In genomic region chr4:26130173-26130572, GRCh38 we compare ENCODE assay signal across 12 cellular contexts.
DNase-seq lines count a peak whose midpoint lies in the region; ATAC-seq lines count a peak whose summit lies in the region.
"Had no signal": no experiment of that assay in that cellular context is flagged by ENCODE, and none has a peak within 500 bp of the region (broad histone marks: within the 10 kb centered on the region; RNA-seq: fewer than 3 reads in every experiment).

No MANE protein-coding gene starts in this region.

- H3K36me3 Mint-ChIP-seq in activated naive CD8-positive, alpha-beta T cell, result no peaks in the 10 kb centered on the region
- peaks cover 4% of the 10 kb centered on the region for H3K36me3 Mint-ChIP-seq in activated naive CD8-positive, alpha-beta T cell treated with anti-CD3 and anti-CD28 coated beads for 36 hours
- H3K36me3 Mint-ChIP-seq in stimulated activated effector memory CD8-positive, alpha-beta T cell treated with anti-CD3 and anti-CD28 coated beads, Interleukin-12 subunit alpha, Interleukin-12 subunit beta, amount 100 ng/mL, for 72 hours, result peaks cover 24% of the 10 kb centered on the region

- H3K27ac Mint-ChIP-seq in activated naive CD8-positive, alpha-beta T cell, result peak overlapping the region; percentile 14
- H3K27ac Mint-ChIP-seq in activated naive CD8-positive, alpha-beta T cell treated with anti-CD3 and anti-CD28 coated beads for 36 hours, result no peak overlapping the region
- H3K27ac Mint-ChIP-seq in stimulated activated effector memory CD8-positive, alpha-beta T cell treated with anti-CD3 and anti-CD28 coated beads, Interleukin-12 subunit alpha, Interleukin-12 subunit beta, amount 100 ng/mL, for 72 hours, result peak overlapping the region; percentile 74

- H3K9me3 Mint-ChIP-seq in activated naive CD8-positive, alpha-beta T cell (ENCODE audit: low read depth), result no peaks in the 10 kb centered on the region
- H3K9me3 Mint-ChIP-seq in activated naive CD8-positive, alpha-beta T cell treated with anti-CD3 and anti-CD28 coated beads for 36 hours, result peaks cover 7% of the 10 kb centered on the region
- peaks cover 6% of the 10 kb centered on the region for H3K9me3 Mint-ChIP-seq in stimulated activated effector memory CD8-positive, alpha-beta T cell treated with anti-CD3 and anti-CD28 coated beads, Interleukin-12 subunit alpha, Interleukin-12 subunit beta, amount 100 ng/mL, for 72 hours

- H3K27me3 Mint-ChIP-seq in activated naive CD8-positive, alpha-beta T cell, result peaks cover 2% of the 10 kb centered on the region
- peaks cover 13% of the 10 kb centered on the region for H3K27me3 Mint-ChIP-seq in activated naive CD8-positive, alpha-beta T cell treated with anti-CD3 and anti-CD28 coated beads for 36 hours

- no peak for DNase-seq in activated naive CD8-positive, alpha-beta T cell treated with anti-CD3 and anti-CD28 coated beads for 36 hours
- peak in 1 of 2 donors; percentile 71 for DNase-seq in stimulated activated effector memory CD8-positive, alpha-beta T cell treated with anti-CD3 and anti-CD28 coated beads, Interleukin-12 subunit alpha, Interleukin-12 subunit beta, amount 100 ng/mL, for 72 hours (ENCODE audit: low spot score in 2 of 2)
- DNase-seq in superior temporal gyrus (ENCODE audit: extremely low spot score) (no peak), COR-L47 (lab: John Stamatoyannopoulos, UW) (no peak), GDM1 (lab: John Stamatoyannopoulos, UW) (no peak)
- DNase-seq: KG1, mesenchymal stem cell, right cardiac atrium had no signal

- peaks cover 26% of the 10 kb centered on the region for H3K4me1 Mint-ChIP-seq in activated naive CD8-positive, alpha-beta T cell (ENCODE audit: low read depth)
- H3K4me1 Mint-ChIP-seq in activated naive CD8-positive, alpha-beta T cell treated with anti-CD3 and anti-CD28 coated beads for 36 hours, result peaks cover 34% of the 10 kb centered on the region
- peaks cover 88% of the 10 kb centered on the region for H3K4me1 Mint-ChIP-seq in stimulated activated effector memory CD8-positive, alpha-beta T cell treated with anti-CD3 and anti-CD28 coated beads, Interleukin-12 subunit alpha, Interleukin-12 subunit beta, amount 100 ng/mL, for 72 hours

- no peak overlapping the region for H3K4me3 Mint-ChIP-seq in activated naive CD8-positive, alpha-beta T cell
- no peak overlapping the region for H3K4me3 Mint-ChIP-seq in activated naive CD8-positive, alpha-beta T cell treated with anti-CD3 and anti-CD28 coated beads for 36 hours
- peak overlapping the region; percentile 27 for H3K4me3 Mint-ChIP-seq in stimulated activated effector memory CD8-positive, alpha-beta T cell treated with anti-CD3 and anti-CD28 coated beads, Interleukin-12 subunit alpha, Interleukin-12 subunit beta, amount 100 ng/mL, for 72 hours

- ATAC-seq in GM21447 (IDR thresholded peaks at IDR 0.05; ENCODE audit: unreplicated experiment), result peak; percentile 73
- peak; percentile 63 for ATAC-seq in HG03108 (IDR thresholded peaks at IDR 0.05; ENCODE audit: unreplicated experiment)
- ATAC-seq in stimulated activated effector memory CD8-positive, alpha-beta T cell treated with anti-CD3 and anti-CD28 coated beads, Interleukin-12 subunit alpha, Interleukin-12 subunit beta, amount 100 ng/mL, for 72 hours, result peak; percentile 84
- ATAC-seq: gastroesophageal sphincter, right cardiac atrium had no signal
